ENCODE assay signal across 8 cellular contexts in genomic region chr5:140113180-140113698, GRCh38. TPM values are rescaled to one million over a fixed set of nuclear protein-coding genes. Genes with fewer than 3 reads are reported as not detected.
A peak's percentile ranks its signal among the peaks of the same experiment; 100 is the strongest.
DNase-seq lines count a peak whose midpoint lies in the region; ATAC-seq and TF ChIP-seq lines count a peak whose summit lies in the region.

No MANE protein-coding gene starts in this region.

- peaks cover 50% of the 10 kb centered on the region for H3K4me1 Mint-ChIP-seq in activated T-helper 2 cell treated with anti-CD3 and anti-CD28 coated beads, Interferon-gamma antibody, Interleukin-2, Interleukin-4, amounts not matched to agents 10 μg/mL and 5 μg/mL and 100 μg/mL, durations not matched to agents 14 hours and 24 hours and 36 hours (ENCODE audit: low read depth)

- peak; percentile 7 for DNase-seq in COR-L47 (lab: John Stamatoyannopoulos, UW)
- peak; percentile 16 for DNase-seq in activated T-helper 2 cell treated with anti-CD3 and anti-CD28 coated beads, Interferon-gamma antibody, Interleukin-2, Interleukin-4, amounts not matched to agents 10 μg/mL and 5 μg/mL and 100 μg/mL, durations not matched to agents 14 hours and 24 hours and 36 hours (ENCODE audit: low spot score)
- no peak for DNase-seq in foreskin keratinocyte
- peak in 4 of 5 donors; percentile 21 to 54 (median 52) for DNase-seq in ovary
- no peak for DNase-seq in KBM-7

- in situ Hi-C loops in KBM-7 (cut with MboI; ENCODE audit: low pct_unique_long_range_greater_than_20kb, low sequenced_read_pairs) = no loop called here

- ATAC-seq in foreskin keratinocyte (peak; percentile 2), HG03039 (IDR thresholded peaks at IDR 0.05; ENCODE audit: unreplicated experiment) (no peak), GM19395 (IDR thresholded peaks at IDR 0.05; ENCODE audit: unreplicated experiment) (no peak)

- no peak overlapping the region for H3K27ac ChIP-seq in HUES48 (ENCODE audit: low read depth, low read length)
- H3K27ac ChIP-seq in foreskin keratinocyte = peak overlapping the region; percentile 54
- peak overlapping the region; percentile 82 to 89 for H3K27ac ChIP-seq in ovary

- no peak for TF ChIP-seq POLR2A in ovary (IDR thresholded peaks at IDR 0.05)

- H3K9me3 Mint-ChIP-seq in activated T-helper 2 cell treated with anti-CD3 and anti-CD28 coated beads, Interferon-gamma antibody, Interleukin-2, Interleukin-4, amounts not matched to agents 10 μg/mL and 5 μg/mL and 100 μg/mL, durations not matched to agents 14 hours and 24 hours and 36 hours = no peaks in the 10 kb centered on the region

- H3K9ac ChIP-seq in HUES48 (ENCODE audit: low read depth, low read length) = no peak overlapping the region

- H3K27ac Mint-ChIP-seq in activated T-helper 2 cell treated with anti-CD3 and anti-CD28 coated beads, Interferon-gamma antibody, Interleukin-2, Interleukin-4, amounts not matched to agents 10 μg/mL and 5 μg/mL and 100 μg/mL, durations not matched to agents 14 hours and 24 hours and 36 hours = no peak overlapping the region

- peaks cover 15% of the 10 kb centered on the region for H3K36me3 Mint-ChIP-seq in activated T-helper 2 cell treated with anti-CD3 and anti-CD28 coated beads, Interferon-gamma antibody, Interleukin-2, Interleukin-4, amounts not matched to agents 10 μg/mL and 5 μg/mL and 100 μg/mL, durations not matched to agents 14 hours and 24 hours and 36 hours (ENCODE audit: low read depth)

- TF ChIP-seq EP300 in ovary (IDR thresholded peaks at IDR 0.05) = no peak

- H3K27me3 ChIP-seq in HUES48 (ENCODE audit: control insufficient read depth, insufficient read depth, low read length) = peaks cover 82% of the 10 kb centered on the region
- no peaks in the 10 kb centered on the region for H3K27me3 ChIP-seq in foreskin keratinocyte
- no peaks in the 10 kb centered on the region for H3K27me3 ChIP-seq in ovary

- H3K4me3 ChIP-seq in HUES48 (ENCODE audit: low read depth, low read length) = peak overlapping the region; percentile 84
- peak overlapping the region; percentile 67 for H3K4me3 ChIP-seq in ovary

- TF ChIP-seq CTCF in foreskin keratinocyte (conservative IDR thresholded peaks at IDR 0.05) (no peak), ovary (IDR thresholded peaks at IDR 0.05) (no peak)

- 0 to 2% (median 1%) methylated on average over 16 to 28 of the region's 28 CpGs for WGBS in ovary, 3 donors

- peaks cover 25% of the 10 kb centered on the region for H3K27me3 Mint-ChIP-seq in activated T-helper 2 cell treated with anti-CD3 and anti-CD28 coated beads, Interferon-gamma antibody, Interleukin-2, Interleukin-4, amounts not matched to agents 10 μg/mL and 5 μg/mL and 100 μg/mL, durations not matched to agents 14 hours and 24 hours and 36 hours (ENCODE audit: low read depth)

- intact Hi-C loops in activated T-helper 2 cell treated with anti-CD3 and anti-CD28 coated beads, Interferon-gamma antibody, Interleukin-2, Interleukin-4, amounts not matched to agents 10 μg/mL and 5 μg/mL and 100 μg/mL, durations not matched to agents 14 hours and 24 hours and 36 hours (cut with micrococcal nuclease) = loop anchor here (2.0 to 5.0 kb wide), 2 partner anchors 288 to 551 kb away; partner anchors contain the start of genes ANKHD1 and UBE2D2
- intact Hi-C loops in ovary (cut with DNase I) = no loop called here

- no peaks in the 10 kb centered on the region for H3K36me3 ChIP-seq in HUES48 (ENCODE audit: control insufficient read depth, insufficient read depth, low read length)
- no peaks in the 10 kb centered on the region for H3K36me3 ChIP-seq in ovary

- H3K4me3 Mint-ChIP-seq in activated T-helper 2 cell treated with anti-CD3 and anti-CD28 coated beads, Interferon-gamma antibody, Interleukin-2, Interleukin-4, amounts not matched to agents 10 μg/mL and 5 μg/mL and 100 μg/mL, durations not matched to agents 14 hours and 24 hours and 36 hours (ENCODE audit: low read depth) = peak overlapping the region; percentile 92

- no peaks in the 10 kb centered on the region for H3K9me3 ChIP-seq in HUES48 (ENCODE audit: control insufficient read depth, insufficient read depth, low read length)
- no peaks in the 10 kb centered on the region for H3K9me3 ChIP-seq in ovary

- H3K4me1 ChIP-seq in HUES48 (ENCODE audit: control insufficient read depth, insufficient read depth, low read length) = peaks cover 51% of the 10 kb centered on the region
- H3K4me1 ChIP-seq in foreskin keratinocyte = peaks cover 28% of the 10 kb centered on the region
- H3K4me1 ChIP-seq in ovary (ENCODE audit: insufficient read depth) = peaks cover 19% of the 10 kb centered on the region

RNA-seq across cellular contexts. Expression of gene PURA, which starts 0.7 kb away (rescaled TPM):
- total RNA-seq in activated T-helper 2 cell treated with anti-CD3 and anti-CD28 coated beads, Interferon-gamma antibody, Interleukin-2, Interleukin-4, amounts not matched to agents 10 μg/mL and 5 μg/mL and 100 μg/mL, durations not matched to agents 14 hours and 24 hours and 36 hours = 10.8 and 11.0 TPM in 2 replicates
- total RNA-seq in foreskin keratinocyte (8.7 and 9.2 TPM in 2 replicates), ovary (10 to 100 TPM; 19.5 to 35.5 (median 29.8) TPM)
- polyA plus RNA-seq in foreskin keratinocyte (2.3 and 2.8 TPM in 2 replicates), ovary (10 to 100 TPM in 1 of 2 donors, 1 to 10 TPM in 1; 6.3 to 11.0 TPM)

RNA-seq across cellular contexts. Expression of gene IGIP, which starts 12.5 kb away (rescaled TPM):
- total RNA-seq in activated T-helper 2 cell treated with anti-CD3 and anti-CD28 coated beads, Interferon-gamma antibody, Interleukin-2, Interleukin-4, amounts not matched to agents 10 μg/mL and 5 μg/mL and 100 μg/mL, durations not matched to agents 14 hours and 24 hours and 36 hours = 2.2 and 2.3 TPM in 2 replicates
- total RNA-seq in foreskin keratinocyte (1.4 and 1.6 TPM in 2 replicates), ovary (10 to 100 TPM in 6 of 7 donors, 1 to 10 TPM in 1; 8.6 to 17.3 (median 15.5) TPM)
- polyA plus RNA-seq in foreskin keratinocyte (0.83 and 0.95 TPM in 2 replicates), ovary (1 to 10 TPM; 6.8 to 8.8 TPM)

Comparison
In these comparisons a context has a peak if more than half of its experiments do, and no peak if none do; other contexts are left out.
1. DNase-seq: peak in COR-L47 (single experiment), activated T-helper 2 cell treated with anti-CD3 and anti-CD28 coated beads, Interferon-gamma antibody, Interleukin-2, Interleukin-4, amounts not matched to agents 10 μg/mL and 5 μg/mL and 100 μg/mL, durations not matched to agents 14 hours and 24 hours and 36 hours (single experiment) and ovary (4 of 5); none in foreskin keratinocyte (0 of 2) and KBM-7 (single experiment).